ENCODE assay signal across 12 cellular contexts in the genomic region with DNA sequence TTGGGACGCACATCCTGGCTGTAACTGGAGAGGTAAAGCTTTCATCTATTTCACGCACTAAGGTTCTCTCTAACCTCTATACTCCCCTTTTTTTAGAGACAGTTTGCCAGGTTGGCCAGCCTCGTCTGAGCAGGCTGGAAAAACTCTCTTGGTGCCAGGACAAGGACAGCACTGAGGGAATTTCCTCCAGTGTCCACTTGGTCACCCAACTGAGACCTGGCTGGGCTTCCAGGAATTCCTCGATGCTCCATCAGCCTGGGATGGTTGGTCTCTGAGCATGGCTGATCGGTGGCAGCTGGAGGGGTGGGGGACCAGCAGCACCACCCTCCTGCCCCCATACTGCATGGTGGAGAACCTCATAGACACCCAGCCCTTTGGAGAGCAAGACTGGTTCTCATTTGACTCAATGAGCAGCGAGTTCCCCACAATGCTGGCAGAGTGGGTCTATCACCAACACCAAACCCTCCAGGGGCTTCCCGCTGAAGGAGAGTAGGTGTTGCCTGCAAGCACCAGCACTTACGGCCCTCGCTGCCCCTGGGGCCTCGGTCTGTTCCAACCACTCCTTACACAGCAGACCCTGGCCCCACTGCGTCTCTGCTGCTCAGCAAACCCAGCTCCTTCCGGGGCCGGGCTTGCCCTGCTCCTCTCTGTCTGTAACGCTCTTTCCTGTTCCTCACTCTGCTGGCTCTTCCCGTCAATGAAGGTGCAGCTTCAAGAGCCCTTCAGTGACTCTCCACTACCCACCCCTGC.
DNase-seq lines count a peak whose midpoint lies in the region; ATAC-seq and TF ChIP-seq lines count a peak whose summit lies in the region.
"Had no signal": no experiment of that assay in that cellular context is flagged by ENCODE, and none has a peak within 500 bp of the region (broad histone marks: within the 10 kb centered on the region; RNA-seq: fewer than 3 reads in every experiment).

No MANE protein-coding gene starts in this region.

- H3K9me3 Mint-ChIP-seq in activated CD4-positive, alpha-beta T cell treated with anti-CD3 and anti-CD28 coated beads, Interleukin-2, amount 10 ng/mL, durations not matched to agents 7 days and 5 days: no peaks in the 10 kb centered on the region

- POLR2A ChIA-PET in activated CD4-positive, alpha-beta T cell treated with anti-CD3 and anti-CD28 coated beads, Interleukin-2, amount 10 ng/mL, durations not matched to agents 7 days and 5 days (lab: Charles Lee): interaction anchor here (0.6 kb wide), 1 partner anchor 351 kb away, joined by 3 read pairs; no protein-coding TSS in a partner anchor

- H3K27me3 Mint-ChIP-seq in activated CD4-positive, alpha-beta T cell treated with anti-CD3 and anti-CD28 coated beads, Interleukin-2, amount 10 ng/mL, durations not matched to agents 7 days and 5 days: no peaks in the 10 kb centered on the region

- peak overlapping the region; percentile 90 for H3K18ac ChIP-seq in neuronal stem cell (ENCODE audit: low read length)

- TF ChIP-seq CTCF in suprapubic skin (IDR thresholded peaks at IDR 0.05): no peak

- H3K4me1 ChIP-seq in neuronal stem cell (ENCODE audit: control insufficient read depth in 2 of 2, insufficient read depth in 1 of 2, low read depth in 1 of 2, low read length in 2 of 2): peaks cover 9 to 14% of the 10 kb centered on the region in 2 donors
- H3K4me1 ChIP-seq in suprapubic skin: peaks cover 5% of the 10 kb centered on the region

- H3K4me1 Mint-ChIP-seq in activated CD4-positive, alpha-beta T cell treated with anti-CD3 and anti-CD28 coated beads, Interleukin-2, amount 10 ng/mL, durations not matched to agents 7 days and 5 days: peaks cover 27% of the 10 kb centered on the region

- no peak overlapping the region for H2BK5ac ChIP-seq in neuronal stem cell (ENCODE audit: low read length)

- H2BK15ac ChIP-seq in neuronal stem cell (ENCODE audit: low read length): no peak overlapping the region

- no peak overlapping the region for H3K4me3 ChIP-seq in neuronal stem cell (ENCODE audit: low read length in 2 of 2)
- H3K4me3 ChIP-seq in suprapubic skin: no peak overlapping the region
- H3K4me3 ChIP-seq: testis had no signal

- H3K9me3 ChIP-seq in neuronal stem cell (replicated peaks in 1 of 2; ENCODE audit: control insufficient read depth in 2 of 2, insufficient read depth in 1 of 2, low read depth in 1 of 2, low read length in 2 of 2) (peaks cover 0 to 1% of the 10 kb centered on the region in 2 donors), suprapubic skin (no peaks in the 10 kb centered on the region)
- H3K9me3 ChIP-seq: testis had no signal

- CTCF ChIA-PET in activated CD4-positive, alpha-beta T cell treated with anti-CD3 and anti-CD28 coated beads, Interleukin-2, amount 10 ng/mL, durations not matched to agents 7 days and 5 days (lab: Charles Lee): interaction anchor here (0.8 to 5.4 kb wide), 2 partner anchors 9 to 192 kb away, joined by 3 to 35 read pairs; no protein-coding TSS in a partner anchor

- no peaks in the 10 kb centered on the region for H3K36me3 Mint-ChIP-seq in activated CD4-positive, alpha-beta T cell treated with anti-CD3 and anti-CD28 coated beads, Interleukin-2, amount 10 ng/mL, durations not matched to agents 7 days and 5 days (ENCODE audit: low read depth)

- no peak overlapping the region for H2BK120ac ChIP-seq in neuronal stem cell (ENCODE audit: low read depth, low read length)

- H2AFZ ChIP-seq in neuronal stem cell (ENCODE audit: low read length): peak overlapping the region; percentile 24

- no peak overlapping the region for H3K4me2 ChIP-seq in neuronal stem cell (ENCODE audit: insufficient read depth, low read length, poor library complexity, severe bottlenecking)

- TF ChIP-seq EP300 in suprapubic skin (IDR thresholded peaks at IDR 0.05): no peak

- H3K23ac ChIP-seq in neuronal stem cell (ENCODE audit: low read depth, low read length, poor library complexity): no peak overlapping the region

- H4K8ac ChIP-seq in neuronal stem cell (ENCODE audit: low read depth, low read length): no peak overlapping the region

- H4K91ac ChIP-seq in neuronal stem cell (ENCODE audit: low read depth, low read length, poor library complexity): no peak overlapping the region

- H3K27ac ChIP-seq in neuronal stem cell (replicated peaks; ENCODE audit: low read length): no peak overlapping the region
- no peak overlapping the region for H3K27ac ChIP-seq in suprapubic skin
- H3K27ac ChIP-seq: testis had no signal

- ATAC-seq in HG03045 (IDR thresholded peaks at IDR 0.05; ENCODE audit: unreplicated experiment) (peak; percentile 28), HG03521 (IDR thresholded peaks at IDR 0.05; ENCODE audit: unreplicated experiment) (no peak)

- H3K14ac ChIP-seq in neuronal stem cell (ENCODE audit: low read length): no peak overlapping the region

- no peaks in the 10 kb centered on the region for H3K79me1 ChIP-seq in neuronal stem cell (ENCODE audit: low read depth, low read length)

- H3K36me3 ChIP-seq in neuronal stem cell (replicated peaks in 1 of 2; ENCODE audit: control insufficient read depth in 2 of 2, insufficient read depth in 2 of 2, low read length in 2 of 2): no peaks in the 10 kb centered on the region
- no peaks in the 10 kb centered on the region for H3K36me3 ChIP-seq in suprapubic skin

- peak; percentile 36 for DNase-seq in activated CD4-positive, alpha-beta T cell treated with anti-CD3 and anti-CD28 coated beads, Interleukin-2, amount 10 ng/mL, durations not matched to agents 7 days and 5 days
- no peak for DNase-seq in activated CD4-positive, alpha-beta T cell treated with anti-CD3 and anti-CD28 coated beads, Interleukin-2, amount 50 U/mL, for 4 hours
- DNase-seq in UCSD-AML1 (lab: John Stamatoyannopoulos, UW; ENCODE audit: unreplicated experiment) (peak; percentile 66), neuronal stem cell (ENCODE audit: low spot score) (no peak), AG08396 (ENCODE audit: low spot score) (no peak), suprapubic skin (ENCODE audit: low spot score in 2 of 2) (no peak)
- DNase-seq: effector CD4-positive, alpha-beta T cell; mammary epithelial cell; T-helper 9 cell; testis had no signal

- no peak overlapping the region for H2BK12ac ChIP-seq in neuronal stem cell (ENCODE audit: low read length)

- whole genome bisulfite sequencing in neuronal stem cell (ENCODE audit: extremely low coverage in 2 of 2, insufficient read length in 2 of 2, insufficient replicate concordance in 1 of 2), 2 donors: no CpG with 5 or more reads among the region's 15 CpGs
- 73% methylated on average over 13 of the region's 15 CpGs for WGBS in suprapubic skin

- H3K4me3 Mint-ChIP-seq in activated CD4-positive, alpha-beta T cell treated with anti-CD3 and anti-CD28 coated beads, Interleukin-2, amount 10 ng/mL, durations not matched to agents 7 days and 5 days: no peak overlapping the region

- no peak overlapping the region for H3K4ac ChIP-seq in neuronal stem cell (ENCODE audit: low read length)

- TF ChIP-seq POLR2A in suprapubic skin (IDR thresholded peaks at IDR 0.05): no peak

- H3K27me3 ChIP-seq in neuronal stem cell (ENCODE audit: control insufficient read depth in 3 of 3, insufficient read depth in 3 of 3, low read depth in 1 of 3, low read length in 3 of 3) (peaks cover 0 to 3% (median 0%) of the 10 kb centered on the region in 3 experiments), suprapubic skin (no peaks in the 10 kb centered on the region)
- H3K27me3 ChIP-seq: testis had no signal

- H2AK5ac ChIP-seq in neuronal stem cell (ENCODE audit: low read depth, low read length): peak overlapping the region; percentile 67

- no peak overlapping the region for H3K9ac ChIP-seq in neuronal stem cell (ENCODE audit: low read depth, low read length, poor library complexity)

- peak overlapping the region; percentile 85 for H3K27ac Mint-ChIP-seq in activated CD4-positive, alpha-beta T cell treated with anti-CD3 and anti-CD28 coated beads, Interleukin-2, amount 10 ng/mL, durations not matched to agents 7 days and 5 days

Comparison
In these comparisons a context has a peak if more than half of its experiments do, and no peak if none do; other contexts are left out.
1. DNase-seq: peak in activated CD4-positive, alpha-beta T cell treated with anti-CD3 and anti-CD28 coated beads, Interleukin-2, amount 10 ng/mL, durations not matched to agents 7 days and 5 days (single experiment) and UCSD-AML1 (single experiment); none in activated CD4-positive, alpha-beta T cell treated with anti-CD3 and anti-CD28 coated beads, Interleukin-2, amount 50 U/mL, for 4 hours (0 of 2), neuronal stem cell (single experiment), AG08396 (single experiment) and suprapubic skin (0 of 2).